1 cellular context compared by ENCODE assay signal in the genomic region with DNA sequence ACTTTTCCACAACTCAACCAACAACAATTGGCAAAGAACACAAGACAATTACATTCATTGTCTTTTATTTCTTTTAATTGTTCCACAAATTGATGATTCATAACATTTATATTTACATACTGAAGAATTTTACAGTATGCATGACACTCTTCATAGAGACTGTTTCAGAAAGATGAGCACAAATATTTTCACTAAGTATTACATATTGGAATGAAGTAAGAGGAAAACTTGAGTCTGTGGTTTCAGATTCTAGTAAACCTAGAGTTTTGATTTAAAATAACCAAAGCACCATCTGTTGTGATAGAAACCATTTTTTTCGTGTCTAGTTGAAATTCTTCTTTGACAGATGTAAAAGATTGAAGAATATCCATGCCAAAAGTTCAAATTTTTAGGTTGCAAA.
TF ChIP-seq lines count a peak whose summit lies in the region.

No MANE protein-coding gene starts in this region.

TF ChIP-seq in GM12878, 131 proteins besides CTCF, POLR2A, EP300 and RAD21:
- TF ChIP-seq FOXM1 (IDR thresholded peaks at IDR 0.05; ENCODE audit: low read depth, low read length) = peak; percentile 37; the same call in 1 of the 2 replicates
- no peak for TF ChIP-seq KLF5 (IDR thresholded peaks at IDR 0.05; ENCODE audit: partially characterized antibody)
- TF ChIP-seq CREM (IDR thresholded peaks at IDR 0.05; ENCODE audit: low read depth) = 0 out of 2 replicates have a peak, but pooled peaks have one; percentile 20
- TF ChIP-seq RUNX3 (IDR thresholded peaks at IDR 0.05; ENCODE audit: low read length) = peak; percentile 41; the same call in 1 of the 2 replicates
- no peak for TF ChIP-seq MXI1 (IDR thresholded peaks at IDR 0.05; ENCODE audit: low read depth, low read length)
